9 cellular contexts compared by ENCODE assay signal in genomic region chr3:15345608-15346137, GRCh38. TPM values are rescaled to one million over a fixed set of nuclear protein-coding genes. Genes with fewer than 3 reads are reported as not detected.
DNase-seq lines count a peak whose midpoint lies in the region; ATAC-seq and TF ChIP-seq lines count a peak whose summit lies in the region.
"Had no signal": no experiment of that assay in that cellular context is flagged by ENCODE, and none has a peak within 500 bp of the region (broad histone marks: within the 10 kb centered on the region; RNA-seq: fewer than 3 reads in every experiment).

No MANE protein-coding gene starts in this region.

- no peak overlapping the region for H3K14ac ChIP-seq in H9 (ENCODE audit: insufficient read depth, low read length)

- no peak overlapping the region for H3K4me3 ChIP-seq in colonic mucosa

- H3K9ac ChIP-seq in H9 (ENCODE audit: extremely low read depth, insufficient read length, low read length) (no peak overlapping the region), colonic mucosa (ENCODE audit: low read depth in 2 of 2, low read length in 2 of 2) (no peak overlapping the region)

- H3K4me3 Mint-ChIP-seq in naive B cell (peak overlapping the region in 7 of 8 donors; percentile 52 to 88 (median 59)), H9 (no peak overlapping the region)

- H3K79me2 ChIP-seq in H9 (ENCODE audit: insufficient read depth, low read length) = no peaks in the 10 kb centered on the region

- H3K79me1 ChIP-seq in H9 (ENCODE audit: insufficient read depth, low read depth, low read length, poor library complexity, severe bottlenecking) = no peaks in the 10 kb centered on the region

- no peak overlapping the region for H2BK5ac ChIP-seq in H9 (ENCODE audit: insufficient read length, low read length)

- no CpG with 5 or more reads among the region's 4 CpGs for WGBS in H9 (ENCODE audit: extremely low coverage, insufficient read length, low lambda C conversion rate)

- no peak overlapping the region for H2AK5ac ChIP-seq in H9 (ENCODE audit: insufficient read length, low read length)

- H3K36me3 ChIP-seq in colonic mucosa = no peaks in the 10 kb centered on the region

- H3T11ph ChIP-seq in H9 (ENCODE audit: low read length) = no peak overlapping the region

- H3K4me2 ChIP-seq in H9 (ENCODE audit: insufficient read depth, insufficient read length, low read length) = no peak overlapping the region

- intact Hi-C loops in colonic mucosa (cut with DNase I) = no loop called here
- intact Hi-C loops in left ventricle myocardium superior (cut with micrococcal nuclease) = no loop called here

- H4K8ac ChIP-seq in H9 (replicated peaks; ENCODE audit: insufficient read length, low read depth, low read length) = no peak overlapping the region

- TF ChIP-seq CTCF in H9 (conservative IDR thresholded peaks at IDR 0.05) = no peak
- TF ChIP-seq CTCF in colonic mucosa (IDR thresholded peaks at IDR 0.05) = no peak

- H3K36me3 Mint-ChIP-seq in naive B cell (peaks cover 0 to 8% of the 10 kb centered on the region in 2 donors), H9 (ENCODE audit: insufficient read depth in 1 of 3, low read depth in 3 of 3) (peaks cover 0 to 11% (median 4%) of the 10 kb centered on the region in 3 experiments; a peak in 3 of 7 replicates)

- H3K27me3 Mint-ChIP-seq in naive B cell (no peaks in the 10 kb centered on the region), H9 (ENCODE audit: low read depth) (peaks cover 2% of the 10 kb centered on the region)

- peaks cover 0 to 20% (median 9%) of the 10 kb centered on the region in 7 donors for H3K9me3 Mint-ChIP-seq in naive B cell
- peaks cover 8 to 9% of the 10 kb centered on the region in 2 experiments; a peak in 4 of 5 replicates for H3K9me3 Mint-ChIP-seq in H9

- no peak overlapping the region for H3K18ac ChIP-seq in H9 (ENCODE audit: insufficient read length, low read depth, low read length)

- peak overlapping the region; percentile 94 to 99 (median 98) for H3K27ac Mint-ChIP-seq in naive B cell
- H3K27ac Mint-ChIP-seq in H9 = no peak overlapping the region

- peak; percentile 81 for DNase-seq in naive B cell
- DNase-seq in H9 = no peak
- no peak for DNase-seq in colonic mucosa
- DNase-seq in left ventricle myocardium superior = no peak
- no peak for DNase-seq in amniotic stem cell (lab: John Stamatoyannopoulos, UW)

- no peaks in the 10 kb centered on the region for H3K4me1 ChIP-seq in H9 (ENCODE audit: insufficient read depth, low read length)
- H3K4me1 ChIP-seq in colonic mucosa = no peaks in the 10 kb centered on the region

- H3K27me3 ChIP-seq in H9 (ENCODE audit: insufficient read depth, low read length) = no peaks in the 10 kb centered on the region
- H3K27me3 ChIP-seq in colonic mucosa = no peaks in the 10 kb centered on the region

- ATAC-seq in GM18861 (IDR thresholded peaks at IDR 0.05; ENCODE audit: unreplicated experiment) (peak; percentile 93), GM21529 (IDR thresholded peaks at IDR 0.05; ENCODE audit: unreplicated experiment) (peak; percentile 93), HG03460 (IDR thresholded peaks at IDR 0.05; ENCODE audit: unreplicated experiment) (peak; percentile 92), naive B cell (ENCODE audit: low read depth in 2 of 2) (peak; percentile 91 to 92), left ventricle myocardium superior (no peak)
- ATAC-seq: HCT116 had no signal

- H4K20me1 ChIP-seq in H9 (ENCODE audit: control insufficient read depth, insufficient read depth, insufficient read length) = no peaks in the 10 kb centered on the region

- H4K91ac ChIP-seq in H9 (ENCODE audit: insufficient read length, low read depth, low read length) = no peak overlapping the region

- no peaks in the 10 kb centered on the region for H3K9me3 ChIP-seq in H9 (ENCODE audit: control insufficient read depth, low read depth, low read length)
- H3K9me3 ChIP-seq in colonic mucosa = no peaks in the 10 kb centered on the region

- H2AFZ ChIP-seq in H9 (ENCODE audit: low read length) = no peak overlapping the region

- H3K4me1 Mint-ChIP-seq in naive B cell (peaks cover 73 to 89% (median 83%) of the 10 kb centered on the region in 3 donors), H9 (peaks cover 6 to 10% of the 10 kb centered on the region in 2 experiments; a peak in 3 of 4 replicates)

- no peak overlapping the region for H2BK12ac ChIP-seq in H9 (ENCODE audit: insufficient read length, low read depth, low read length)

- no peak overlapping the region for H3K4ac ChIP-seq in H9 (ENCODE audit: low read depth, low read length)

- H4K5ac ChIP-seq in H9 (ENCODE audit: insufficient read length, low read depth, low read length) = no peak overlapping the region

- H2BK120ac ChIP-seq in H9 (ENCODE audit: low read depth, low read length, poor library complexity, severe bottlenecking) = no peak overlapping the region

- no peak overlapping the region for H3K23ac ChIP-seq in H9 (ENCODE audit: insufficient read length, low read depth, low read length)

- no peak overlapping the region for H2BK20ac ChIP-seq in H9 (ENCODE audit: low read depth, low read length, poor library complexity, severe bottlenecking)

- H3K27ac ChIP-seq in H9 (ENCODE audit: insufficient read length, low read depth, low read length) (no peak overlapping the region), colonic mucosa (no peak overlapping the region)

- H2BK15ac ChIP-seq in H9 (ENCODE audit: low read depth, low read length) = no peak overlapping the region

- no peak overlapping the region for H3K56ac ChIP-seq in H9 (ENCODE audit: insufficient read length, low read depth, low read length)

- H3K23me2 ChIP-seq in H9 (ENCODE audit: insufficient read length, low read depth, low read length, poor library complexity, severe bottlenecking) = no peaks in the 10 kb centered on the region

RNA-seq across cellular contexts. Expression of gene SH3BP5, which starts 13.3 kb away (rescaled TPM):
- polyA plus RNA-seq in naive B cell (ENCODE audit: low read depth in 6 of 6) = 100 to 1,000 TPM in 5 of 6 donors, 10 to 100 TPM in 1; 71.3 to 177 (median 131) TPM
- total RNA-seq in H9 (2021) = 5.5 and 6.8 TPM in 2 replicates
- 1 to 10 TPM; 5.5 to 9.3 TPM for total RNA-seq in colonic mucosa
- total RNA-seq in left ventricle myocardium superior = 9.7 TPM

Comparison
In these comparisons a context has a peak if more than half of its experiments do, and no peak if none do; other contexts are left out.
1. H3K27ac Mint-ChIP-seq: peak in naive B cell (6 of 6); none in H9 (0 of 3).
2. H3K4me3 Mint-ChIP-seq: peak in naive B cell (7 of 8); none in H9 (0 of 2).